Comparison of ENCODE assay signal across 36 cellular contexts in the genomic region with DNA sequence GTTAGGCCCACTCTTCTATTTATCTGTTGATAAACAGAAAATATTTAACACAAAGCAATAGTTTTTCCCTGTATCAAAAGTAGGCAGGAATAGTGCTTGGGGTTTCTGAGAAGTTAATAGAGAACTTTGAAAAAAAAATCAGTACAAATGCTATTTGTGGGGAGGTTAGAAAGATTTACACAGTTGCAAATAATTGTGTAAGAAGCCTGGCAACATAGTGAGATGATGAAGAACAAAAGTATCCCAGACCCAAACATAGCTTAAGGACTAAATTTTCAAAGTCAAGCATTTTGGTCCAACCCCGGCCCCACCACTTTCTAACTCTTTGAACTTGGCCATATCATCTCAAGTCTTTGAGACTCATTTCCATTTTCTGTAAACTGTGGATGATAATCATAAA.
"Had no signal": no experiment of that assay in that cellular context is flagged by ENCODE, and none has a peak within 500 bp of the region (broad histone marks: within the 10 kb centered on the region; RNA-seq: fewer than 3 reads in every experiment).

No MANE protein-coding gene starts in this region.

- H3K27me3 Mint-ChIP-seq: activated B cell treated with CpG ODN at 0.5 μM for 24 hours; activated CD4-positive, alpha-beta memory T cell treated with anti-CD3 and anti-CD28 coated beads for 36 hours; activated CD4-positive, alpha-beta T cell treated with anti-CD3 and anti-CD28 coated beads for 36 hours; activated CD8-positive, alpha-beta memory T cell treated with anti-CD3 and anti-CD28 coated beads, Interleukin-2, amount 10 ng/mL, durations not matched to agents 7 days and 5 days; activated naive CD4-positive, alpha-beta T cell treated with anti-CD3 and anti-CD28 coated beads, Interleukin-2, amount 50 U/mL, for 24 hours; activated naive CD8-positive, alpha-beta T cell treated with anti-CD3 and anti-CD28 coated beads, Interleukin-2, amount 50 U/mL, for 24 hours; dendritic cell treated with granulocyte-macrophage colony-stimulating factor and Interleukin-4, amounts not matched to agents 40 ng/mL and 50 ng/mL, for 4 days had no signal

- DNase-seq: activated B cell treated with CpG ODN at 0.5 μM for 24 hours; activated CD4-positive, alpha-beta memory T cell treated with anti-CD3 and anti-CD28 coated beads for 36 hours; activated CD4-positive, alpha-beta T cell treated with anti-CD3 and anti-CD28 coated beads for 36 hours; activated CD4-positive, alpha-beta T cell treated with anti-CD3 and anti-CD28 coated beads, Interleukin-2, amount 10 ng/mL, durations not matched to agents 24 days and 14 days; activated CD4-positive, CD25-positive, alpha-beta regulatory T cell treated with anti-CD3 and anti-CD28 coated beads, Interleukin-2, amount 50 U/mL, for 72 hours; activated CD8-positive, alpha-beta memory T cell treated with anti-CD3 and anti-CD28 coated beads, Interleukin-2, amount 10 ng/mL, durations not matched to agents 7 days and 5 days; activated CD8-positive, alpha-beta memory T cell treated with anti-CD3 and anti-CD28 coated beads, Interleukin-2, amount 50 U/mL, for 4 hours; activated CD8-positive, alpha-beta T cell treated with anti-CD3 and anti-CD28 coated beads, Interleukin-2, amount 10 ng/mL, durations not matched to agents 7 days and 5 days; activated effector memory CD4-positive, alpha-beta T cell treated with anti-CD3 and anti-CD28 coated beads, Interleukin-2, amount 50 U/mL, for 16 hours; activated naive CD4-positive, alpha-beta T cell treated with anti-CD3 and anti-CD28 coated beads for 36 hours; activated naive CD8-positive, alpha-beta T cell treated with anti-CD3 and anti-CD28 coated beads for 36 hours; activated naive CD8-positive, alpha-beta T cell treated with anti-CD3 and anti-CD28 coated beads, Interleukin-2, amount 50 U/mL, for 24 hours; activated T-cell treated with anti-CD3 and anti-CD28 coated beads, Interleukin-2, amount 50 U/mL, for 1 hour; activated T-cell treated with anti-CD3 and anti-CD28 coated beads, Interleukin-2, amount 50 U/mL, for 48 hours; brain microvascular endothelial cell; dorsolateral prefrontal cortex; effector memory CD4-positive, alpha-beta T cell; endodermal cell; foreskin keratinocyte; gastrocnemius medialis; glutamatergic neuron; heart left ventricle; hypothalamus; T-helper 17 cell; T1000; WERI-Rb-1 had no signal

- H3K36me3 Mint-ChIP-seq: activated CD4-positive, alpha-beta memory T cell treated with anti-CD3 and anti-CD28 coated beads for 36 hours; activated CD8-positive, alpha-beta memory T cell treated with anti-CD3 and anti-CD28 coated beads, Interleukin-2, amount 10 ng/mL, durations not matched to agents 7 days and 5 days; activated naive CD4-positive, alpha-beta T cell treated with anti-CD3 and anti-CD28 coated beads, Interleukin-2, amount 50 U/mL, for 24 hours; activated naive CD8-positive, alpha-beta T cell treated with anti-CD3 and anti-CD28 coated beads for 36 hours had no signal

- H3K4me1 Mint-ChIP-seq: activated B cell treated with CpG ODN at 0.5 μM for 24 hours; activated CD4-positive, alpha-beta T cell treated with anti-CD3 and anti-CD28 coated beads for 36 hours; activated CD4-positive, alpha-beta T cell treated with anti-CD3 and anti-CD28 coated beads, Interleukin-2, amount 10 ng/mL, durations not matched to agents 24 days and 14 days; activated CD8-positive, alpha-beta memory T cell treated with anti-CD3 and anti-CD28 coated beads, Interleukin-2, amount 10 ng/mL, durations not matched to agents 7 days and 5 days; activated naive CD4-positive, alpha-beta T cell treated with anti-CD3 and anti-CD28 coated beads, Interleukin-2, amount 50 U/mL, for 24 hours; activated naive CD8-positive, alpha-beta T cell treated with anti-CD3 and anti-CD28 coated beads for 36 hours; activated naive CD8-positive, alpha-beta T cell treated with anti-CD3 and anti-CD28 coated beads, Interleukin-2, amount 50 U/mL, for 24 hours; central memory CD8-positive, alpha-beta T cell; T-helper 17 cell had no signal

- H3K9me3 Mint-ChIP-seq: activated naive CD4-positive, alpha-beta T cell treated with anti-CD3 and anti-CD28 coated beads for 36 hours; activated naive CD8-positive, alpha-beta T cell treated with anti-CD3 and anti-CD28 coated beads for 36 hours; activated T-helper 2 cell treated with anti-CD3 and anti-CD28 coated beads, Interferon-gamma antibody, Interleukin-2, Interleukin-4, amounts not matched to agents 10 μg/mL and 5 μg/mL and 100 μg/mL, durations not matched to agents 14 hours and 24 hours and 36 hours; dendritic cell treated with granulocyte-macrophage colony-stimulating factor and Interleukin-4, amounts not matched to agents 40 ng/mL and 50 ng/mL, for 4 days; endodermal cell; T-helper 2 cell treated with Interferon-gamma antibody and Interleukin-4, amounts not matched to agents 5 μg/mL and 100 μg/mL, for 36 hours had no signal

- H3K4me1 ChIP-seq: ascending aorta, foreskin keratinocyte, gastrocnemius medialis, heart left ventricle had no signal

- H3K27ac ChIP-seq: ascending aorta, brain microvascular endothelial cell, coronary artery, dorsolateral prefrontal cortex, foreskin keratinocyte, gastrocnemius medialis, heart left ventricle, WERI-Rb-1 had no signal

- FAIRE-seq: bronchial epithelial cell had no signal

- ATAC-seq: activated CD4-positive, alpha-beta T cell treated with anti-CD3 and anti-CD28 coated beads for 36 hours; activated CD8-positive, alpha-beta memory T cell treated with anti-CD3 and anti-CD28 coated beads, Interleukin-2, amount 10 ng/mL, durations not matched to agents 7 days and 5 days; activated CD8-positive, alpha-beta T cell treated with anti-CD3 and anti-CD28 coated beads, Interleukin-2, amount 10 ng/mL, durations not matched to agents 7 days and 5 days; activated naive CD8-positive, alpha-beta T cell treated with anti-CD3 and anti-CD28 coated beads, Interleukin-2, amount 50 U/mL, for 24 hours; esophagus mucosa; foreskin keratinocyte; gastrocnemius medialis; heart left ventricle; T-helper 17 cell had no signal

- H3K27ac Mint-ChIP-seq: activated B cell treated with CpG ODN at 0.5 μM for 24 hours; activated CD4-positive, alpha-beta memory T cell treated with anti-CD3 and anti-CD28 coated beads for 36 hours; activated CD4-positive, alpha-beta T cell treated with anti-CD3 and anti-CD28 coated beads for 36 hours; activated CD4-positive, alpha-beta T cell treated with anti-CD3 and anti-CD28 coated beads, Interleukin-2, amount 10 ng/mL, durations not matched to agents 24 days and 14 days; activated CD8-positive, alpha-beta memory T cell treated with anti-CD3 and anti-CD28 coated beads, Interleukin-2, amount 10 ng/mL, durations not matched to agents 7 days and 5 days; activated CD8-positive, alpha-beta T cell treated with anti-CD3 and anti-CD28 coated beads, Interleukin-2, amount 10 ng/mL, durations not matched to agents 7 days and 5 days; activated naive CD4-positive, alpha-beta T cell treated with anti-CD3 and anti-CD28 coated beads for 36 hours; activated naive CD4-positive, alpha-beta T cell treated with anti-CD3 and anti-CD28 coated beads, Interleukin-2, amount 50 U/mL, for 24 hours; activated naive CD8-positive, alpha-beta T cell treated with anti-CD3 and anti-CD28 coated beads for 36 hours; activated naive CD8-positive, alpha-beta T cell treated with anti-CD3 and anti-CD28 coated beads, Interleukin-2, amount 50 U/mL, for 24 hours; activated T-helper 1 cell treated with anti-CD3 and anti-CD28 coated beads, Interleukin-12 subunit alpha, Interleukin-12 subunit beta, Interleukin-2, Interleukin-4 antibody, amounts not matched to agents 30 ng/mL and 10 ng/mL and 1 ng/mL, durations not matched to agents 14 hours and 24 hours and 36 hours; activated T-helper 2 cell treated with anti-CD3 and anti-CD28 coated beads, Interferon-gamma antibody, Interleukin-2, Interleukin-4, amounts not matched to agents 10 μg/mL and 5 μg/mL and 100 μg/mL, durations not matched to agents 14 hours and 24 hours and 36 hours; dendritic cell treated with granulocyte-macrophage colony-stimulating factor and Interleukin-4, amounts not matched to agents 40 ng/mL and 50 ng/mL, for 4 days; endodermal cell; T-helper 17 cell; T-helper 2 cell treated with Interferon-gamma antibody and Interleukin-4, amounts not matched to agents 5 μg/mL and 100 μg/mL, for 36 hours had no signal

- H3K27me3 ChIP-seq: ascending aorta, brain microvascular endothelial cell, foreskin keratinocyte, gastrocnemius medialis had no signal

- H3K4me3 Mint-ChIP-seq: activated B cell treated with CpG ODN at 0.5 μM for 24 hours; activated CD4-positive, alpha-beta memory T cell treated with anti-CD3 and anti-CD28 coated beads for 36 hours; activated CD4-positive, alpha-beta T cell treated with anti-CD3 and anti-CD28 coated beads for 36 hours; activated CD4-positive, alpha-beta T cell treated with anti-CD3 and anti-CD28 coated beads, Interleukin-2, amount 10 ng/mL, durations not matched to agents 24 days and 14 days; activated CD8-positive, alpha-beta memory T cell treated with anti-CD3 and anti-CD28 coated beads, Interleukin-2, amount 10 ng/mL, durations not matched to agents 7 days and 5 days; activated CD8-positive, alpha-beta T cell treated with anti-CD3 and anti-CD28 coated beads, Interleukin-2, amount 10 ng/mL, durations not matched to agents 7 days and 5 days; activated naive CD4-positive, alpha-beta T cell treated with anti-CD3 and anti-CD28 coated beads for 36 hours; activated naive CD4-positive, alpha-beta T cell treated with anti-CD3 and anti-CD28 coated beads, Interleukin-2, amount 50 U/mL, for 24 hours; activated naive CD8-positive, alpha-beta T cell treated with anti-CD3 and anti-CD28 coated beads for 36 hours; activated naive CD8-positive, alpha-beta T cell treated with anti-CD3 and anti-CD28 coated beads, Interleukin-2, amount 50 U/mL, for 24 hours; activated T-helper 1 cell treated with anti-CD3 and anti-CD28 coated beads, Interleukin-12 subunit alpha, Interleukin-12 subunit beta, Interleukin-2, Interleukin-4 antibody, amounts not matched to agents 30 ng/mL and 10 ng/mL and 1 ng/mL, durations not matched to agents 14 hours and 24 hours and 36 hours; central memory CD8-positive, alpha-beta T cell; dendritic cell treated with granulocyte-macrophage colony-stimulating factor and Interleukin-4, amounts not matched to agents 40 ng/mL and 50 ng/mL, for 4 days; endodermal cell; T-helper 17 cell; T-helper 2 cell treated with Interferon-gamma antibody and Interleukin-4, amounts not matched to agents 5 μg/mL and 100 μg/mL, for 36 hours had no signal

- H3K36me3 ChIP-seq: ascending aorta, brain microvascular endothelial cell, gastrocnemius medialis, heart left ventricle, WERI-Rb-1 had no signal

- H3K4me3 ChIP-seq: ascending aorta, coronary artery, dorsolateral prefrontal cortex, gastrocnemius medialis, heart left ventricle had no signal

- H3K9me3 ChIP-seq: ascending aorta, gastrocnemius medialis, heart left ventricle had no signal
